Comparison of ENCODE assay signal across 8 cellular contexts in genomic region chr3:33113772-33114621, GRCh38. TPM values are rescaled to one million over a fixed set of nuclear protein-coding genes. Genes with fewer than 3 reads are reported as not detected.
A peak's percentile ranks its signal among the peaks of the same experiment; 100 is the strongest.
DNase-seq lines count a peak whose midpoint lies in the region; ATAC-seq and TF ChIP-seq lines count a peak whose summit lies in the region.

Gene CRTAP (plus strand): TSS chr3:33114014. CDS start chr3:33114078, 64 bp downstream.

- peak within 1 kb of the TSS; percentile 58 for H3K4me3 ChIP-seq in KMS-11 (IDR thresholded peaks at IDR 0.05; ENCODE audit: insufficient read depth, low read depth, low read length)
- peak within 1 kb of the TSS; percentile 64 to 74 for H3K4me3 ChIP-seq in foreskin fibroblast (ENCODE audit: low read depth in 1 of 2, low read length in 2 of 2)
- H3K4me3 ChIP-seq in neural progenitor cell, result peak within 1 kb of the TSS; percentile 73
- peak within 1 kb of the TSS; percentile 86 for H3K4me3 ChIP-seq in stomach smooth muscle (ENCODE audit: low read length in 2 of 2)

- peak within 1 kb of the TSS; percentile 73 for H3K27ac ChIP-seq in KMS-11
- H3K27ac ChIP-seq in neural progenitor cell, result peak within 1 kb of the TSS; percentile 74
- H3K27ac ChIP-seq in stomach smooth muscle (ENCODE audit: low read length), result peak within 1 kb of the TSS; percentile 92

- ATAC-seq in GM21786 (IDR thresholded peaks at IDR 0.05; ENCODE audit: unreplicated experiment), result peak; percentile 76

- peak within 1 kb of the TSS; percentile 56; the same call in 1 of the 2 replicates for H3K9ac ChIP-seq in KMS-11
- H3K9ac ChIP-seq in neural progenitor cell, result peak within 1 kb of the TSS; percentile 38
- H3K9ac ChIP-seq in stomach smooth muscle (ENCODE audit: low read length in 2 of 2), result peak within 1 kb of the TSS; percentile 85 to 92

- H3K4me1 ChIP-seq in KMS-11 (ENCODE audit: low read depth, poor library complexity, severe bottlenecking) (no peaks in the 10 kb centered on the region), neural progenitor cell (peaks cover 21% of the 10 kb centered on the region), stomach smooth muscle (ENCODE audit: control insufficient read depth, insufficient read depth, low read length) (peaks cover 16% of the 10 kb centered on the region)

- H3K27me3 Mint-ChIP-seq in neural progenitor cell (ENCODE audit: insufficient read depth, low read depth), result peaks cover 3% of the 10 kb centered on the region

- peaks cover 28% of the 10 kb centered on the region for H3K4me1 Mint-ChIP-seq in neural progenitor cell

- peak within 1 kb of the TSS; percentile 91 for H3K4me3 Mint-ChIP-seq in neural progenitor cell

- DNase-seq in EL, result peak; percentile 96
- peak; percentile 87 for DNase-seq in SIG-M5 treated with dmso at 0.1 percent for 504 hours (lab: John Stamatoyannopoulos, UW; ENCODE audit: unreplicated experiment)
- DNase-seq in activated gamma-delta T cell treated with Interleukin-2 at 50 U/mL for 16 hours, result peak; percentile 87
- DNase-seq in foreskin fibroblast, result peak; percentile 97 to 99
- DNase-seq in neural progenitor cell (ENCODE audit: low spot score), result peak; percentile 94

- H4K20me1 ChIP-seq in KMS-11 (ENCODE audit: insufficient read depth) (no peaks in the 10 kb centered on the region), neural progenitor cell (ENCODE audit: low read depth) (peaks cover 5% of the 10 kb centered on the region)

- no peak for TF ChIP-seq CTCF in KMS-11 (conservative IDR thresholded peaks at IDR 0.05; ENCODE audit: low read depth, low read length)
- no peak for TF ChIP-seq CTCF in foreskin fibroblast (IDR thresholded peaks at IDR 0.05; ENCODE audit: low read depth, low read length)
- no peak for TF ChIP-seq CTCF in neural progenitor cell (IDR thresholded peaks at IDR 0.05)

- H3K9me3 Mint-ChIP-seq in neural progenitor cell, result no peaks in the 10 kb centered on the region

- peak within 1 kb of the TSS; percentile 96 for H2AFZ ChIP-seq in KMS-11 (ENCODE audit: low read depth)
- H2AFZ ChIP-seq in neural progenitor cell (replicated peaks), result peak within 1 kb of the TSS; percentile 86

- H3K27me3 ChIP-seq in KMS-11 (ENCODE audit: insufficient read depth, low read depth) (no peaks in the 10 kb centered on the region), neural progenitor cell (no peaks in the 10 kb centered on the region), stomach smooth muscle (ENCODE audit: control insufficient read depth in 1 of 2, insufficient read depth in 2 of 2, low read length in 2 of 2) (no peaks in the 10 kb centered on the region)

- peaks cover 12% of the 10 kb centered on the region for H3K36me3 Mint-ChIP-seq in neural progenitor cell

- H3K79me2 ChIP-seq in KMS-11 (ENCODE audit: insufficient read depth, low read depth) (no peaks in the 10 kb centered on the region), neural progenitor cell (ENCODE audit: low read depth) (peaks cover 16% of the 10 kb centered on the region)

- H3K36me3 ChIP-seq in KMS-11 (ENCODE audit: insufficient read depth) (no peaks in the 10 kb centered on the region), neural progenitor cell (no peaks in the 10 kb centered on the region), stomach smooth muscle (ENCODE audit: control insufficient read depth in 2 of 2, insufficient read depth in 2 of 2, low read length in 2 of 2) (peaks cover 0 to 2% of the 10 kb centered on the region in 2 donors)

- H3K9me3 ChIP-seq in neural progenitor cell (ENCODE audit: low read depth) (peaks cover 6% of the 10 kb centered on the region), stomach smooth muscle (ENCODE audit: control insufficient read depth in 2 of 2, low read length in 2 of 2) (no peaks in the 10 kb centered on the region)

- peaks cover 27% of the 10 kb centered on the region for H3F3A ChIP-seq in neural progenitor cell (ENCODE audit: low read depth)

- peak within 1 kb of the TSS; percentile 79 for H3K27ac Mint-ChIP-seq in neural progenitor cell

- H3K4me2 ChIP-seq in KMS-11, result peak within 1 kb of the TSS; percentile 84
- H3K4me2 ChIP-seq in neural progenitor cell, result peak within 1 kb of the TSS; percentile 90

RNA-seq across cellular contexts. Expression of gene CRTAP, which starts in this region (rescaled TPM):
- total RNA-seq in neural progenitor cell (ENCODE audit: low replicate concordance), result 127 and 137 TPM in 2 replicates

Comparison
In these comparisons a context has a peak if more than half of its experiments do, and no peak if none do; other contexts are left out.
1. Peak in every context shown above with its lines: DNase-seq, ATAC-seq, H3K4me3 ChIP-seq and H3K27ac ChIP-seq.
2. H3K9ac ChIP-seq: peak in every context shown above with its lines; median percentile 88 in stomach smooth muscle; 56 in KMS-11; 38 in neural progenitor cell.